ENCODE assay signal across 1 cellular context in the genomic region with DNA sequence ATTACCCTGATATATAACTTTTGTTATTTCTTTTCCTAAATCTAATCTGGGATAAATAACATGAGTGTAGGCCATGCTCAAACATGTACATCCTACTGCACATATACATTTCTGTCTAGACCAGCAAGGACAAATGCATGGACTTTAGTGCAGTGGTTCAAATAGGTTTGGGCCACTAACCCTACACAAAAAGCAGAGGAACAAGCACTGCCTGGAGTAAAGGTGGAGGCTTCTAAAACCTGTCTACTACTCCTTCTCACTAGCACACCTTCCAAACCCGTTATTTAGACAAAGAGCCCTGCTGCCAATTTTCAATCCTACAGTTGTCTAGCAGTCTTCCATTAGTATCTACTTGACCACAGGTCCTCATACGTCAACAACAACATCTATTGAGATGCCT.
TF ChIP-seq lines count a peak whose summit lies in the region.

No MANE protein-coding gene starts in this region.

TF ChIP-seq in IMR-90, 13 proteins besides CTCF, POLR2A, EP300 and RAD21 (continued from another document):
- TF ChIP-seq, protein P1, sequence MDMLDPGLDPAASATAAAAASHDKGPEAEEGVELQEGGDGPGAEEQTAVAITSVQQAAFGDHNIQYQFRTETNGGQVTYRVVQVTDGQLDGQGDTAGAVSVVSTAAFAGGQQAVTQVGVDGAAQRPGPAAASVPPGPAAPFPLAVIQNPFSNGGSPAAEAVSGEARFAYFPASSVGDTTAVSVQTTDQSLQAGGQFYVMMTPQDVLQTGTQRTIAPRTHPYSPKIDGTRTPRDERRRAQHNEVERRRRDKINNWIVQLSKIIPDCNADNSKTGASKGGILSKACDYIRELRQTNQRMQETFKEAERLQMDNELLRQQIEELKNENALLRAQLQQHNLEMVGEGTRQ (IDR thresholded peaks at IDR 0.05; ENCODE audit: low read depth, low read length), result no peak
- TF ChIP-seq CHD1 (IDR thresholded peaks at IDR 0.05; ENCODE audit: low read depth, low read length), result no peak
